In the genomic region with DNA sequence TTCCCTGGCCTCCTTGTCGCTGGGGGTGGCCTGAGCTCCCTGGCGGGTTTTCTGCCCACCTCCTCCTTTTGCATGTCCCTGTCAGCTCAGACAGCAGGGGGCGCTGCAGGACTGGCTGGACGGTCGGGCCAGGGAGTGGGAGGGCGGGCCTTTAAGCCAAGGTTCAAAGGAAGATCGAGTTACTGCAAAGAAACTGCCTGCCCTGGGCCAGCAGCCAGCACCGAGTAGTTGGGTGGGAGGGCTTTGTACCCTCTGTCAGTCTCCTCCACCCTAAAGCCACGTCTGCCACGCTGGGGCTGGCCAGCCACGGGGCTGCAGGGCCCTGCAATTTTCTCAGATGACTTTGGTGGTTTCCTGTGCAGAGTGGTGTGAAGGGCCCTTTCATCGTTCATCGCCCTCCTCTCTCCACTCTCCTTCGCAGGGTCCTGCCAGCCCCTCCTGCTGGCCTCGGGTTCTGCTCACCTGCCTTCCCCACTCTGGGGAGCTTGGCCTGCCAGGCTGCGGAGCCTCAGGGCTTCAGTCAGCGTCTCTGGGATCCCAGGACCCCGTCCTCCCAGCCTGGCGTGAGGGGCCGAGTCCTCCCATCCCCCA, we compare ENCODE assay signal across 9 cellular contexts. TPM values are rescaled to one million over a fixed set of nuclear protein-coding genes. Genes with fewer than 3 reads are reported as not detected.
DNase-seq lines count a peak whose midpoint lies in the region; ATAC-seq, FAIRE-seq and TF ChIP-seq lines count a peak whose summit lies in the region.
"Had no signal": no experiment of that assay in that cellular context is flagged by ENCODE, and none has a peak within 500 bp of the region (broad histone marks: within the 10 kb centered on the region; RNA-seq: fewer than 3 reads in every experiment).

No MANE protein-coding gene starts in this region.

- intact Hi-C loops in HepG2 (cut with micrococcal nuclease; ENCODE audit: unreplicated experiment) = loop anchor here (1.0 kb wide), 2 partner anchors 78 to 114 kb away; no protein-coding TSS in a partner anchor

- peak; percentile 80 for FAIRE-seq in HepG2 (lab: Jason Lieb, UNC)

- TF ChIP-seq RAD21 in HepG2 (CRISPR knock-in tag; IDR thresholded peaks at IDR 0.05) = peak; percentile 100

- peaks cover 4% of the 10 kb centered on the region for H3K4me1 Mint-ChIP-seq in activated CD4-positive, alpha-beta T cell treated with anti-CD3 and anti-CD28 coated beads, Interleukin-2, amount 10 ng/mL, durations not matched to agents 7 days and 5 days

- H3K4me2 ChIP-seq in HepG2 (ENCODE audit: low read depth, low read length) = peak overlapping the region; percentile 52

- POLR2A ChIA-PET in activated CD4-positive, alpha-beta T cell treated with anti-CD3 and anti-CD28 coated beads, Interleukin-2, amount 10 ng/mL, durations not matched to agents 7 days and 5 days (lab: Charles Lee) = no interaction called here
- POLR2A ChIA-PET in HepG2 (lab: Yijun Ruan, JAX) = interaction anchor here (0.6 to 2.0 kb wide), 5 partner anchors 52 to 98 kb away, joined by 3 to 18 read pairs (median 4); no protein-coding TSS in a partner anchor

- no peak overlapping the region for H3K4me3 Mint-ChIP-seq in activated CD4-positive, alpha-beta T cell treated with anti-CD3 and anti-CD28 coated beads, Interleukin-2, amount 10 ng/mL, durations not matched to agents 7 days and 5 days
- H3K4me3 Mint-ChIP-seq: dendritic cell treated with granulocyte-macrophage colony-stimulating factor and Interleukin-4, amounts not matched to agents 40 ng/mL and 50 ng/mL, for 4 days had no signal

- no peaks in the 10 kb centered on the region for H3K36me3 Mint-ChIP-seq in activated CD4-positive, alpha-beta T cell treated with anti-CD3 and anti-CD28 coated beads, Interleukin-2, amount 10 ng/mL, durations not matched to agents 7 days and 5 days (ENCODE audit: low read depth)

- H3K9ac ChIP-seq in HepG2 (ENCODE audit: insufficient read depth, low read depth, low read length) = no peak overlapping the region

- no peak overlapping the region for H3K27ac Mint-ChIP-seq in activated CD4-positive, alpha-beta T cell treated with anti-CD3 and anti-CD28 coated beads, Interleukin-2, amount 10 ng/mL, durations not matched to agents 7 days and 5 days
- H3K27ac Mint-ChIP-seq: dendritic cell treated with granulocyte-macrophage colony-stimulating factor and Interleukin-4, amounts not matched to agents 40 ng/mL and 50 ng/mL, for 4 days had no signal

- WGBS in HepG2 (ENCODE audit: low lambda C conversion rate) = 35% methylated on average over 18 of the region's 20 CpGs

- H4K20me1 ChIP-seq in HepG2 (ENCODE audit: insufficient read depth, low read length) = no peaks in the 10 kb centered on the region

- H3K4me1 ChIP-seq in HepG2 (ENCODE audit: insufficient read depth, low read length) = peaks cover 27% of the 10 kb centered on the region

- in situ Hi-C loops in HepG2 (cut with HindIII; ENCODE audit: extremely low pct_ligation_motif_present, low pct_unique_long_range_greater_than_20kb) = loop anchor here (5.0 kb wide), 1 partner anchor 78 kb away; no protein-coding TSS in a partner anchor

- 0 out of 5 replicates have a peak, but pooled peaks cover 0 to 12% of the 10 kb centered on the region in 2 experiments for H3K27me3 ChIP-seq in HepG2 (ENCODE audit: control insufficient read depth in 1 of 2, insufficient read depth in 2 of 2, low read length in 2 of 2)

- H3K9me3 ChIP-seq in HepG2 (ENCODE audit: low read length) = no peaks in the 10 kb centered on the region

- TF ChIP-seq CTCF in coronary artery (IDR thresholded peaks at IDR 0.05) (peak; percentile 97), HepG2 (CRISPR knock-in tag; IDR thresholded peaks at IDR 0.05) (peak; percentile 100)

- no peaks in the 10 kb centered on the region for H3K36me3 ChIP-seq in HepG2 (replicated peaks in 1 of 2; ENCODE audit: control insufficient read depth in 1 of 2, insufficient read depth in 2 of 2, low read length in 2 of 2)

- H3K9me3 Mint-ChIP-seq in activated CD4-positive, alpha-beta T cell treated with anti-CD3 and anti-CD28 coated beads, Interleukin-2, amount 10 ng/mL, durations not matched to agents 7 days and 5 days = no peaks in the 10 kb centered on the region
- H3K9me3 Mint-ChIP-seq: dendritic cell treated with granulocyte-macrophage colony-stimulating factor and Interleukin-4, amounts not matched to agents 40 ng/mL and 50 ng/mL, for 4 days had no signal

- TF ChIP-seq POLR2A in HepG2 (IDR thresholded peaks at IDR 0.05; ENCODE audit: insufficient read depth in 1 of 2, low read depth in 2 of 2, low read length in 2 of 2) = no peak

- no peak for TF ChIP-seq EP300 in HepG2 (IDR thresholded peaks at IDR 0.05; ENCODE audit: low read depth in 2 of 2, low read length in 2 of 2)
- no peak for TF ChIP-seq EP300 in HepG2 (CRISPR knock-in tag; IDR thresholded peaks at IDR 0.05; ENCODE audit: borderline replicate concordance)

- CTCF ChIA-PET in activated CD4-positive, alpha-beta T cell treated with anti-CD3 and anti-CD28 coated beads, Interleukin-2, amount 10 ng/mL, durations not matched to agents 7 days and 5 days (lab: Charles Lee) = interaction anchor here (0.6 to 7.9 kb wide), 35 partner anchors 9 to 391 kb away, joined by 3 to 67 read pairs (median 4); partner anchors contain the start of genes BTBD17 and GPR142
- CTCF ChIA-PET in HepG2 (lab: Yijun Ruan, JAX; ENCODE audit: low intra/inter-chr PET ratio, low total read pairs) = interaction anchor here (1.1 to 5.0 kb wide), 8 partner anchors 12 to 222 kb away, joined by 3 to 141 read pairs (median 7); partner anchors contain the start of gene GPR142

- peak overlapping the region; percentile 62 for H3K4me3 ChIP-seq in coronary artery
- peak overlapping the region in 1 of 3 experiments; percentile 34; a peak in 1 of 6 replicates for H3K4me3 ChIP-seq in HepG2 (replicated peaks in 1 of 3; ENCODE audit: insufficient read depth in 1 of 3, low read depth in 2 of 3, low read length in 3 of 3)

- H2AFZ ChIP-seq in HepG2 (ENCODE audit: low read length) = no peak overlapping the region

- no peaks in the 10 kb centered on the region for H3K79me2 ChIP-seq in HepG2 (ENCODE audit: insufficient read depth, low read length)

- no TSS peak for BruUV-seq in HepG2 (replicated peaks; lab: Mats Ljungman, UMichigan)

- H3K27ac ChIP-seq in coronary artery = peak overlapping the region; percentile 66 to 74
- H3K27ac ChIP-seq in HepG2 (ENCODE audit: extremely low read length, insufficient read depth, low read length) = no peak overlapping the region

- H3K27me3 Mint-ChIP-seq in activated CD4-positive, alpha-beta T cell treated with anti-CD3 and anti-CD28 coated beads, Interleukin-2, amount 10 ng/mL, durations not matched to agents 7 days and 5 days = peaks cover 9% of the 10 kb centered on the region

- DNase-seq in DMS53 treated with DMSO at 0.1 percent for 48 hours (lab: John Stamatoyannopoulos, UW; ENCODE audit: unreplicated experiment) = peak; percentile 66
- peak; percentile 91 to 98 for DNase-seq in NCI-H524 (lab: John Stamatoyannopoulos, UW)
- peak; percentile 94 for DNase-seq in activated CD4-positive, alpha-beta T cell treated with anti-CD3 and anti-CD28 coated beads, Interleukin-2, amount 10 ng/mL, durations not matched to agents 7 days and 5 days
- peak; percentile 92 for DNase-seq in coronary artery (ENCODE audit: low spot score)
- peak; percentile 81 for DNase-seq in HepG2 (ENCODE audit: low spot score)
- peak; percentile 95 to 97 for DNase-seq in stimulated activated CD4-positive, alpha-beta T cell treated with anti-CD3 and anti-CD28 coated beads, Interleukin-2, amount 100 ng/mL, for 24 hours

- peak; percentile 73 for ATAC-seq in HG03135 (IDR thresholded peaks at IDR 0.05; ENCODE audit: unreplicated experiment)
- ATAC-seq in HepG2 = peak; percentile 94
- ATAC-seq in GM21737 (IDR thresholded peaks at IDR 0.05; ENCODE audit: unreplicated experiment) = no peak

RNA-seq across cellular contexts. Expression of gene GPR142, which starts 12.3 kb away (rescaled TPM):
- total RNA-seq in activated CD4-positive, alpha-beta T cell treated with anti-CD3 and anti-CD28 coated beads, Interleukin-2, amount 10 ng/mL, durations not matched to agents 7 days and 5 days = not detected
- not detected in 2 replicates for total RNA-seq in HepG2 (2016; rRNA removed; fragmentation: Illumina TruSeq; extraction: Trizol)
- total RNA-seq in HepG2 (2016; cell fraction: cytosol; rRNA removed; fragmentation: Illumina TruSeq; extraction: Trizol; ENCODE audit: low read depth) = not detected in 2 replicates
- not detected in 2 replicates for total RNA-seq in HepG2 (2016; cell fraction: insoluble cytoplasmic fraction; rRNA removed; fragmentation: Illumina TruSeq; extraction: Trizol)
- total RNA-seq in HepG2 (2016; cell fraction: membrane; rRNA removed; fragmentation: Illumina TruSeq; extraction: Trizol) = not detected in 2 replicates
- not detected in 2 replicates for total RNA-seq in HepG2 (2016; cell fraction: nucleus; rRNA removed; fragmentation: Illumina TruSeq; extraction: Trizol)
- not detected in 2 replicates for polyA plus RNA-seq in HepG2 (2011; rRNA removed)
- polyA plus RNA-seq in HepG2 (2011; cell fraction: cytosol; rRNA removed) = not detected in 2 replicates
- polyA plus RNA-seq in HepG2 (2011; cell fraction: nucleus; rRNA removed) = not detected in 2 replicates
- polyA plus RNA-seq in HepG2 (2012) = not detected in 2 replicates
- not detected in 2 replicates for polyA plus RNA-seq in HepG2 (2016; cell fraction: cytosol; fragmentation: Illumina TruSeq; extraction: Trizol; ENCODE audit: low read depth)
- not detected in 2 replicates for polyA plus RNA-seq in HepG2 (2016; cell fraction: insoluble cytoplasmic fraction; fragmentation: Illumina TruSeq; extraction: Trizol; ENCODE audit: low read depth)
- polyA plus RNA-seq in HepG2 (2016; cell fraction: membrane; fragmentation: Illumina TruSeq; extraction: Trizol; ENCODE audit: low read depth) = not detected in 2 replicates
- polyA plus RNA-seq in HepG2 (2016; cell fraction: nucleus; fragmentation: Illumina TruSeq; extraction: Trizol; ENCODE audit: insufficient read depth, low read depth) = not detected in 2 replicates
- polyA minus RNA-seq in HepG2 (2011; rRNA and poly(A)+ RNA removed; ENCODE audit: low replicate concordance) = not detected in 2 replicates
- not detected in 2 replicates for polyA minus RNA-seq in HepG2 (2011; cell fraction: cytosol; rRNA and poly(A)+ RNA removed)
- not detected in 2 replicates for polyA minus RNA-seq in HepG2 (2011; cell fraction: nucleus; rRNA and poly(A)+ RNA removed)

RNA-seq across cellular contexts. Expression of gene BTBD17, which starts 17.9 kb away (rescaled TPM):
- not detected for total RNA-seq in activated CD4-positive, alpha-beta T cell treated with anti-CD3 and anti-CD28 coated beads, Interleukin-2, amount 10 ng/mL, durations not matched to agents 7 days and 5 days
- total RNA-seq in HepG2 (2016; rRNA removed; fragmentation: Illumina TruSeq; extraction: Trizol) = not detected in 2 replicates
- total RNA-seq in HepG2 (2016; cell fraction: cytosol; rRNA removed; fragmentation: Illumina TruSeq; extraction: Trizol; ENCODE audit: low read depth) = not detected in 2 replicates
- total RNA-seq in HepG2 (2016; cell fraction: insoluble cytoplasmic fraction; rRNA removed; fragmentation: Illumina TruSeq; extraction: Trizol) = not detected in 2 replicates
- total RNA-seq in HepG2 (2016; cell fraction: membrane; rRNA removed; fragmentation: Illumina TruSeq; extraction: Trizol) = not detected in 2 replicates
- total RNA-seq in HepG2 (2016; cell fraction: nucleus; rRNA removed; fragmentation: Illumina TruSeq; extraction: Trizol) = not detected in 2 replicates
- polyA plus RNA-seq in HepG2 (2011; rRNA removed) = not detected in 2 replicates
- not detected in 2 replicates for polyA plus RNA-seq in HepG2 (2011; cell fraction: cytosol; rRNA removed)
- 0.09 TPM in 1 of 2 replicates, not detected in the other for polyA plus RNA-seq in HepG2 (2011; cell fraction: nucleus; rRNA removed)
- polyA plus RNA-seq in HepG2 (2012) = not detected in 2 replicates
- polyA plus RNA-seq in HepG2 (2016; cell fraction: cytosol; fragmentation: Illumina TruSeq; extraction: Trizol; ENCODE audit: low read depth) = not detected in 2 replicates
- polyA plus RNA-seq in HepG2 (2016; cell fraction: insoluble cytoplasmic fraction; fragmentation: Illumina TruSeq; extraction: Trizol; ENCODE audit: low read depth) = not detected in 2 replicates
- not detected in 2 replicates for polyA plus RNA-seq in HepG2 (2016; cell fraction: membrane; fragmentation: Illumina TruSeq; extraction: Trizol; ENCODE audit: low read depth)
- not detected in 2 replicates for polyA plus RNA-seq in HepG2 (2016; cell fraction: nucleus; fragmentation: Illumina TruSeq; extraction: Trizol; ENCODE audit: insufficient read depth, low read depth)
- not detected in 2 replicates for polyA minus RNA-seq in HepG2 (2011; rRNA and poly(A)+ RNA removed; ENCODE audit: low replicate concordance)
- polyA minus RNA-seq in HepG2 (2011; cell fraction: cytosol; rRNA and poly(A)+ RNA removed) = not detected in 2 replicates
- not detected in 2 replicates for polyA minus RNA-seq in HepG2 (2011; cell fraction: nucleus; rRNA and poly(A)+ RNA removed)

RNA-seq across cellular contexts. Expression of gene GPRC5C, which starts 52.3 kb away (rescaled TPM):
- total RNA-seq in activated CD4-positive, alpha-beta T cell treated with anti-CD3 and anti-CD28 coated beads, Interleukin-2, amount 10 ng/mL, durations not matched to agents 7 days and 5 days = not detected
- total RNA-seq in HepG2 (2016; rRNA removed; fragmentation: Illumina TruSeq; extraction: Trizol) = 44.8 and 85.6 TPM in 2 replicates
- 30.8 and 32.3 TPM in 2 replicates for total RNA-seq in HepG2 (2016; cell fraction: cytosol; rRNA removed; fragmentation: Illumina TruSeq; extraction: Trizol; ENCODE audit: low read depth)
- total RNA-seq in HepG2 (2016; cell fraction: insoluble cytoplasmic fraction; rRNA removed; fragmentation: Illumina TruSeq; extraction: Trizol) = 41.2 and 86.3 TPM in 2 replicates
- total RNA-seq in HepG2 (2016; cell fraction: membrane; rRNA removed; fragmentation: Illumina TruSeq; extraction: Trizol) = 50.5 and 55.5 TPM in 2 replicates
- total RNA-seq in HepG2 (2016; cell fraction: nucleus; rRNA removed; fragmentation: Illumina TruSeq; extraction: Trizol) = 73.7 and 80.6 TPM in 2 replicates
- polyA plus RNA-seq in HepG2 (2011; rRNA removed) = 300 and 407 TPM in 2 replicates
- 276 and 424 TPM in 2 replicates for polyA plus RNA-seq in HepG2 (2011; cell fraction: cytosol; rRNA removed)
- 354 and 357 TPM in 2 replicates for polyA plus RNA-seq in HepG2 (2011; cell fraction: nucleus; rRNA removed)
- 111 and 131 TPM in 2 replicates for polyA plus RNA-seq in HepG2 (2012)
- polyA plus RNA-seq in HepG2 (2016; cell fraction: cytosol; fragmentation: Illumina TruSeq; extraction: Trizol; ENCODE audit: low read depth) = 29.5 and 34.4 TPM in 2 replicates
- polyA plus RNA-seq in HepG2 (2016; cell fraction: insoluble cytoplasmic fraction; fragmentation: Illumina TruSeq; extraction: Trizol; ENCODE audit: low read depth) = 42.9 and 43.8 TPM in 2 replicates
- 36.0 and 48.1 TPM in 2 replicates for polyA plus RNA-seq in HepG2 (2016; cell fraction: membrane; fragmentation: Illumina TruSeq; extraction: Trizol; ENCODE audit: low read depth)
- polyA plus RNA-seq in HepG2 (2016; cell fraction: nucleus; fragmentation: Illumina TruSeq; extraction: Trizol; ENCODE audit: insufficient read depth, low read depth) = 131 and 142 TPM in 2 replicates
- polyA minus RNA-seq in HepG2 (2011; rRNA and poly(A)+ RNA removed; ENCODE audit: low replicate concordance) = 39.8 and 712 TPM in 2 replicates
- polyA minus RNA-seq in HepG2 (2011; cell fraction: cytosol; rRNA and poly(A)+ RNA removed) = 209 and 211 TPM in 2 replicates
- 108 and 116 TPM in 2 replicates for polyA minus RNA-seq in HepG2 (2011; cell fraction: nucleus; rRNA and poly(A)+ RNA removed)

RNA-seq across cellular contexts. Expression of gene KIF19, which starts 53.6 kb away (rescaled TPM):
- total RNA-seq in activated CD4-positive, alpha-beta T cell treated with anti-CD3 and anti-CD28 coated beads, Interleukin-2, amount 10 ng/mL, durations not matched to agents 7 days and 5 days = under 1 TPM; 0.69 to 0.79 TPM
- not detected in 2 replicates for total RNA-seq in HepG2 (2016; rRNA removed; fragmentation: Illumina TruSeq; extraction: Trizol)
- not detected in 2 replicates for total RNA-seq in HepG2 (2016; cell fraction: cytosol; rRNA removed; fragmentation: Illumina TruSeq; extraction: Trizol; ENCODE audit: low read depth)
- total RNA-seq in HepG2 (2016; cell fraction: insoluble cytoplasmic fraction; rRNA removed; fragmentation: Illumina TruSeq; extraction: Trizol) = not detected in 2 replicates
- total RNA-seq in HepG2 (2016; cell fraction: membrane; rRNA removed; fragmentation: Illumina TruSeq; extraction: Trizol) = not detected in 2 replicates
- total RNA-seq in HepG2 (2016; cell fraction: nucleus; rRNA removed; fragmentation: Illumina TruSeq; extraction: Trizol) = not detected in 2 replicates
- not detected in 2 replicates for polyA plus RNA-seq in HepG2 (2011; rRNA removed)
- polyA plus RNA-seq in HepG2 (2011; cell fraction: cytosol; rRNA removed) = not detected in 2 replicates
- not detected in 2 replicates for polyA plus RNA-seq in HepG2 (2011; cell fraction: nucleus; rRNA removed)
- polyA plus RNA-seq in HepG2 (2012) = not detected in 2 replicates
- not detected in 2 replicates for polyA plus RNA-seq in HepG2 (2016; cell fraction: cytosol; fragmentation: Illumina TruSeq; extraction: Trizol; ENCODE audit: low read depth)
- not detected in 2 replicates for polyA plus RNA-seq in HepG2 (2016; cell fraction: insoluble cytoplasmic fraction; fragmentation: Illumina TruSeq; extraction: Trizol; ENCODE audit: low read depth)
- not detected in 2 replicates for polyA plus RNA-seq in HepG2 (2016; cell fraction: membrane; fragmentation: Illumina TruSeq; extraction: Trizol; ENCODE audit: low read depth)
- polyA plus RNA-seq in HepG2 (2016; cell fraction: nucleus; fragmentation: Illumina TruSeq; extraction: Trizol; ENCODE audit: insufficient read depth, low read depth) = not detected in 2 replicates
- polyA minus RNA-seq in HepG2 (2011; rRNA and poly(A)+ RNA removed; ENCODE audit: low replicate concordance) = not detected in 2 replicates
- polyA minus RNA-seq in HepG2 (2011; cell fraction: cytosol; rRNA and poly(A)+ RNA removed) = not detected in 2 replicates
- polyA minus RNA-seq in HepG2 (2011; cell fraction: nucleus; rRNA and poly(A)+ RNA removed) = not detected in 2 replicates

Comparison
In these comparisons a context has a peak if more than half of its experiments do, and no peak if none do; other contexts are left out.
1. RNA of gene GPRC5C, which starts 52.3 kb away (total RNA-seq): 30.8 to 86.3 TPM in HepG2; not detected in activated CD4-positive, alpha-beta T cell treated with anti-CD3 and anti-CD28 coated beads, Interleukin-2, amount 10 ng/mL, durations not matched to agents 7 days and 5 days; every median in the first group is over 10 times any median in the second.
2. Peak in every context shown above with its lines, with median percentiles within 50 percentile points of each other: DNase-seq.